Comparison of ENCODE assay signal across 10 cellular contexts in genomic region chr17:4178651-4179050, GRCh38.
"Had no signal": no experiment of that assay in that cellular context is flagged by ENCODE, and none has a peak within 500 bp of the region (broad histone marks: within the 10 kb centered on the region; RNA-seq: fewer than 3 reads in every experiment).

No MANE protein-coding gene starts in this region.

- H3K9me3 ChIP-seq: adrenal gland, right atrium auricular region, tibial nerve had no signal

- H3K27me3 ChIP-seq: adrenal gland, right atrium auricular region, tibial nerve had no signal

- H3K27ac ChIP-seq: adrenal gland, right atrium auricular region, tibial nerve had no signal

- H3K4me3 ChIP-seq: adrenal gland, right atrium auricular region, tibial nerve had no signal

- H3K27ac Mint-ChIP-seq: progenitor cell of endocrine pancreas had no signal

- H3K4me1 ChIP-seq: adrenal gland, right atrium auricular region, tibial nerve had no signal

- ATAC-seq: Right ventricle myocardium inferior had no signal

- DNase-seq: activated CD4-positive, alpha-beta T cell treated with anti-CD3 and anti-CD28 coated beads for 4 hours; activated T-cell treated with anti-CD3 and anti-CD28 coated beads, Interleukin-2, amount 50 U/mL, for 1 hour; adrenal gland; stimulated activated CD4-positive, alpha-beta T cell treated with anti-CD3 and anti-CD28 coated beads, Interleukin-4, amount 100 ng/mL, for 24 hours; stimulated activated naive CD4-positive, alpha-beta T cell treated with Interleukin-2 at 50 U/mL for 16 hours; substantia nigra had no signal

- H3K27me3 Mint-ChIP-seq: progenitor cell of endocrine pancreas had no signal
